In genomic region chr10:84156768-84157167, GRCh38 we compare ENCODE assay signal across 1 cellular context.
A peak's percentile ranks its signal among the peaks of the same experiment; 100 is the strongest.
TF ChIP-seq lines count a peak whose summit lies in the region.

No MANE protein-coding gene starts in this region.

TF ChIP-seq in K562, 482 proteins besides CTCF, POLR2A, EP300 and RAD21 (continued from another document):
- peak; percentile 89 for TF ChIP-seq PKNOX1 (IDR thresholded peaks at IDR 0.05)
- peak; percentile 79 to 81 for TF ChIP-seq NRF1 (conservative IDR thresholded peaks at IDR 0.05 in 1 of 2, IDR thresholded peaks at IDR 0.05 in 1 of 2)
- peak; percentile 73 for TF ChIP-seq POLR2B (IDR thresholded peaks at IDR 0.05; ENCODE audit: low read depth, partially characterized antibody)
- TF ChIP-seq SUPT5H (IDR thresholded peaks at IDR 0.05) = peak; percentile 55
- no peak for TF ChIP-seq NR2C2 (CRISPR knock-in tag; IDR thresholded peaks at IDR 0.05)
- peak; percentile 45; the same call in 1 of the 2 replicates for TF ChIP-seq NR2C2 (tag; IDR thresholded peaks at IDR 0.05)
- TF ChIP-seq OTX1 (CRISPR knock-in tag; IDR thresholded peaks at IDR 0.05) = 0 out of 2 replicates have a peak, but pooled peaks have one; percentile 39
- TF ChIP-seq ATF3 (IDR thresholded peaks at IDR 0.05) = peak; percentile 96
- TF ChIP-seq ATF3 (CRISPR knock-in tag; conservative IDR thresholded peaks at IDR 0.05) = no peak
- TF ChIP-seq ESRRA (IDR thresholded peaks at IDR 0.05; ENCODE audit: borderline replicate concordance, low read depth) = peak; percentile 79
- no peak for TF ChIP-seq PCBP1 (IDR thresholded peaks at IDR 0.05; ENCODE audit: low read depth, low read length, poor library complexity, severe bottlenecking)
- TF ChIP-seq MTA3 (IDR thresholded peaks at IDR 0.05; ENCODE audit: borderline replicate concordance) = peak; percentile 22; the same call in 1 of the 2 replicates
- TF ChIP-seq MECOM (CRISPR knock-in tag; IDR thresholded peaks at IDR 0.05) = no peak
- TF ChIP-seq ZMIZ1 (IDR thresholded peaks at IDR 0.05; ENCODE audit: low read depth in 2 of 2, low read length in 2 of 2) = 0 out of 4 replicates have a peak, but pooled peaks of 1 of the 2 experiments have one; percentile 9
- peak; percentile 50 for TF ChIP-seq L3MBTL2 (IDR thresholded peaks at IDR 0.05)
- no peak for TF ChIP-seq RNF2 (IDR thresholded peaks at IDR 0.05)
- TF ChIP-seq ETV1 (tag; conservative IDR thresholded peaks at IDR 0.05; ENCODE audit: low read depth) = peak; percentile 39; the same call in 1 of the 2 replicates
- TF ChIP-seq ATF7 (IDR thresholded peaks at IDR 0.05) = peak; percentile 55; the same call in 1 of the 2 replicates
- TF ChIP-seq FOSL1 (tag; conservative IDR thresholded peaks at IDR 0.05) = peak; percentile 90
- TF ChIP-seq MEIS2 (IDR thresholded peaks at IDR 0.05; ENCODE audit: partially characterized antibody) = peak; percentile 68
TF ChIP-seq in K562: peak in this region for 39.
